Comparison of ENCODE assay signal across 21 cellular contexts in the genomic region with DNA sequence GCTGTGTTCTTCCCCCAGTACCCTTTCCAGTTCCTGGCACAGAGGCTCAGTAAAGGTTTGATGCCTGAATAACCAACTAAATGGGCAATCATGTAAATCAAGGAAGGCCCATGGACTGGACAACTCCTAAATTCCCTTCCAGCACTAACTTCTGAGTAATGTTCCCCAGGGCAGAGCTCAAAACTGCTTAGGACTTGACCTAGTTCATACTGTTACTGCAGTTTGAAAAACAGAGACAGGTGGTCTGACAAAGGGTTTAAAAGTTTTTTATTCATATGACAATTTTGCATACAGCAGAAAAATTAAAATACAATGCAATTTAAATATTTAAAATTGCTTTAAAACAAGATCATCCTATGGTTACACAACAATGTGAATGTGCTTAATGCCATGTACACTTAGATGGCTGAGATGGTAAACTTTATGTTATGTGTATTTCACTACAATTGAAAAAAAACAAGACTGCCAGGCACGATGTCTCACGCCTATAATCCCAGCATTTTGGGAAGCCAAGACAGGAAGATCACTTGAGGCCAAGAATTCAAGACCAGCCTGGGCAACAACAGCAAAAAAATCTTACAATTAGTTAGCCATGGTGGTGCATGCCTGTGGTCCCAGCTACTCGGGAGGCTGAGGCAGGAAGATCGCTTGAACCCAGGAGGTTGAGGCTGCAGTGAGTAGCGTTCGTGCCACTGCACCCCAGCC. TPM values are rescaled to one million over a fixed set of nuclear protein-coding genes. Genes with fewer than 3 reads are reported as not detected.
A peak's percentile ranks its signal among the peaks of the same experiment; 100 is the strongest.
DNase-seq lines count a peak whose midpoint lies in the region; ATAC-seq and TF ChIP-seq lines count a peak whose summit lies in the region.
"Had no signal": no experiment of that assay in that cellular context is flagged by ENCODE, and none has a peak within 500 bp of the region (broad histone marks: within the 10 kb centered on the region; RNA-seq: fewer than 3 reads in every experiment).

No MANE protein-coding gene starts in this region.

- no peak overlapping the region for H3K27ac ChIP-seq in neural progenitor cell
- H3K27ac ChIP-seq in thyroid gland: peak overlapping the region in 2 of 3 donors; percentile 15 to 24
- H3K27ac ChIP-seq in H9 (ENCODE audit: insufficient read length, low read depth, low read length): no peak overlapping the region
- H3K27ac ChIP-seq: Peyer's patch, skin epidermis had no signal

- no peaks in the 10 kb centered on the region for H3K9me3 Mint-ChIP-seq in activated naive CD8-positive, alpha-beta T cell treated with anti-CD3 and anti-CD28 coated beads, Interleukin-2, amount 10 ng/mL, durations not matched to agents 7 days and 5 days
- no peaks in the 10 kb centered on the region for H3K9me3 Mint-ChIP-seq in activated naive CD8-positive, alpha-beta T cell treated with anti-CD3 and anti-CD28 coated beads for 36 hours
- H3K9me3 Mint-ChIP-seq in neural progenitor cell (no peaks in the 10 kb centered on the region), H9 (no peaks in the 10 kb centered on the region)

- TF ChIP-seq CTCF in neural progenitor cell (IDR thresholded peaks at IDR 0.05): no peak
- TF ChIP-seq CTCF in thyroid gland (IDR thresholded peaks at IDR 0.05): no peak
- TF ChIP-seq CTCF in H9 (conservative IDR thresholded peaks at IDR 0.05): no peak

- intact Hi-C loops in thyroid gland (cut with DNase I): no loop called here

- H3K14ac ChIP-seq in H9 (ENCODE audit: insufficient read depth, low read length): no peak overlapping the region

- H4K8ac ChIP-seq in H9 (replicated peaks; ENCODE audit: insufficient read length, low read depth, low read length): no peak overlapping the region

- TF ChIP-seq POLR2A in thyroid gland (IDR thresholded peaks at IDR 0.05): no peak

- POLR2A ChIA-PET in activated naive CD8-positive, alpha-beta T cell treated with anti-CD3 and anti-CD28 coated beads, Interleukin-2, amount 10 ng/mL, durations not matched to agents 7 days and 5 days (lab: Charles Lee): interaction anchor here (1.2 to 1.6 kb wide), 3 partner anchors 9 to 23 kb away, joined by 3 to 12 read pairs (median 4); no protein-coding TSS in a partner anchor

- H3K36me3 Mint-ChIP-seq in activated naive CD8-positive, alpha-beta T cell treated with anti-CD3 and anti-CD28 coated beads, Interleukin-2, amount 10 ng/mL, durations not matched to agents 7 days and 5 days: no peaks in the 10 kb centered on the region
- no peaks in the 10 kb centered on the region for H3K36me3 Mint-ChIP-seq in activated naive CD8-positive, alpha-beta T cell treated with anti-CD3 and anti-CD28 coated beads for 36 hours
- H3K36me3 Mint-ChIP-seq in neural progenitor cell: no peaks in the 10 kb centered on the region
- H3K36me3 Mint-ChIP-seq in H9 (ENCODE audit: insufficient read depth in 1 of 3, low read depth in 3 of 3): no peaks in the 10 kb centered on the region

- no peak overlapping the region for H2BK120ac ChIP-seq in H9 (ENCODE audit: low read depth, low read length, poor library complexity, severe bottlenecking)

- H2AFZ ChIP-seq in neural progenitor cell (replicated peaks) (no peak overlapping the region), H9 (ENCODE audit: low read length) (no peak overlapping the region)

- H3K79me1 ChIP-seq in H9 (ENCODE audit: insufficient read depth, low read depth, low read length, poor library complexity, severe bottlenecking): no peaks in the 10 kb centered on the region

- no peaks in the 10 kb centered on the region for H3K27me3 Mint-ChIP-seq in activated naive CD8-positive, alpha-beta T cell treated with anti-CD3 and anti-CD28 coated beads, Interleukin-2, amount 10 ng/mL, durations not matched to agents 7 days and 5 days
- no peaks in the 10 kb centered on the region for H3K27me3 Mint-ChIP-seq in activated naive CD8-positive, alpha-beta T cell treated with anti-CD3 and anti-CD28 coated beads for 36 hours
- H3K27me3 Mint-ChIP-seq in neural progenitor cell (ENCODE audit: insufficient read depth, low read depth): peaks cover 2% of the 10 kb centered on the region
- H3K27me3 Mint-ChIP-seq in H9 (ENCODE audit: low read depth): no peaks in the 10 kb centered on the region

- H3K9me3 ChIP-seq in neural progenitor cell (ENCODE audit: low read depth) (no peaks in the 10 kb centered on the region), thyroid gland (no peaks in the 10 kb centered on the region), H9 (ENCODE audit: control insufficient read depth, low read depth, low read length) (no peaks in the 10 kb centered on the region)
- H3K9me3 ChIP-seq: Peyer's patch had no signal

- 88 to 89% methylated on average over 6 of the region's 6 CpGs for WGBS in thyroid gland, 2 donors
- no CpG with 5 or more reads among the region's 6 CpGs for whole genome bisulfite sequencing in H9 (ENCODE audit: extremely low coverage, insufficient read length, low lambda C conversion rate)

- H3K4me3 Mint-ChIP-seq in activated naive CD8-positive, alpha-beta T cell treated with anti-CD3 and anti-CD28 coated beads, Interleukin-2, amount 10 ng/mL, durations not matched to agents 7 days and 5 days: no peak overlapping the region
- H3K4me3 Mint-ChIP-seq in activated naive CD8-positive, alpha-beta T cell treated with anti-CD3 and anti-CD28 coated beads for 36 hours: no peak overlapping the region
- H3K4me3 Mint-ChIP-seq in neural progenitor cell (no peak overlapping the region), H9 (peak overlapping the region in 1 of 2 experiments; percentile 62; a peak in 1 of 5 replicates)

- no peak overlapping the region for H4K91ac ChIP-seq in H9 (ENCODE audit: insufficient read length, low read depth, low read length)

- no peak overlapping the region for H3K18ac ChIP-seq in H9 (ENCODE audit: insufficient read length, low read depth, low read length)

- H3K27ac Mint-ChIP-seq in activated naive CD8-positive, alpha-beta T cell treated with anti-CD3 and anti-CD28 coated beads, Interleukin-2, amount 10 ng/mL, durations not matched to agents 7 days and 5 days: peak overlapping the region; percentile 40
- H3K27ac Mint-ChIP-seq in activated naive CD8-positive, alpha-beta T cell treated with anti-CD3 and anti-CD28 coated beads for 36 hours: no peak overlapping the region
- peak overlapping the region; percentile 80 for H3K27ac Mint-ChIP-seq in neural progenitor cell
- peak overlapping the region in 1 of 3 experiments; percentile 34; a peak in 1 of 7 replicates for H3K27ac Mint-ChIP-seq in H9

- no peak overlapping the region for H2BK15ac ChIP-seq in H9 (ENCODE audit: low read depth, low read length)

- H3F3A ChIP-seq in neural progenitor cell (ENCODE audit: low read depth): peaks cover 39% of the 10 kb centered on the region

- H4K20me1 ChIP-seq in neural progenitor cell (ENCODE audit: low read depth) (no peaks in the 10 kb centered on the region), H9 (ENCODE audit: control insufficient read depth, insufficient read depth, insufficient read length) (no peaks in the 10 kb centered on the region)

- no peak overlapping the region for H3K4me2 ChIP-seq in neural progenitor cell
- no peak overlapping the region for H3K4me2 ChIP-seq in H9 (ENCODE audit: insufficient read depth, insufficient read length, low read length)

- no peak overlapping the region for H3T11ph ChIP-seq in H9 (ENCODE audit: low read length)

- H3K4me3 ChIP-seq in neural progenitor cell (no peak overlapping the region), thyroid gland (replicated peaks in 1 of 3) (no peak overlapping the region)
- H3K4me3 ChIP-seq: Peyer's patch, skin epidermis had no signal

- no peaks in the 10 kb centered on the region for H3K79me2 ChIP-seq in neural progenitor cell (ENCODE audit: low read depth)
- no peaks in the 10 kb centered on the region for H3K79me2 ChIP-seq in H9 (ENCODE audit: insufficient read depth, low read length)

- H2BK5ac ChIP-seq in H9 (ENCODE audit: insufficient read length, low read length): no peak overlapping the region

- no peak overlapping the region for H2AK5ac ChIP-seq in H9 (ENCODE audit: insufficient read length, low read length)

- H2BK20ac ChIP-seq in H9 (ENCODE audit: low read depth, low read length, poor library complexity, severe bottlenecking): no peak overlapping the region

- peaks cover 39% of the 10 kb centered on the region for H3K4me1 Mint-ChIP-seq in activated naive CD8-positive, alpha-beta T cell treated with anti-CD3 and anti-CD28 coated beads, Interleukin-2, amount 10 ng/mL, durations not matched to agents 7 days and 5 days
- peaks cover 55% of the 10 kb centered on the region for H3K4me1 Mint-ChIP-seq in activated naive CD8-positive, alpha-beta T cell treated with anti-CD3 and anti-CD28 coated beads for 36 hours
- H3K4me1 Mint-ChIP-seq in neural progenitor cell (peaks cover 58% of the 10 kb centered on the region), H9 (peaks cover 40 to 41% of the 10 kb centered on the region in 2 experiments)

- no peak for ATAC-seq in activated naive CD8-positive, alpha-beta T cell treated with anti-CD3 and anti-CD28 coated beads, Interleukin-2, amount 10 ng/mL, durations not matched to agents 7 days and 5 days (ENCODE audit: low read depth)
- ATAC-seq: HCT116 had no signal

- no peak overlapping the region for H3K4ac ChIP-seq in H9 (ENCODE audit: low read depth, low read length)

- H3K23ac ChIP-seq in H9 (ENCODE audit: insufficient read length, low read depth, low read length): no peak overlapping the region

- H3K36me3 ChIP-seq in neural progenitor cell (no peaks in the 10 kb centered on the region), thyroid gland (no peaks in the 10 kb centered on the region)
- H3K36me3 ChIP-seq: Peyer's patch had no signal

- H3K9ac ChIP-seq in neural progenitor cell: no peak overlapping the region
- H3K9ac ChIP-seq in H9 (ENCODE audit: extremely low read depth, insufficient read length, low read length): no peak overlapping the region

- peaks cover 46% of the 10 kb centered on the region for H3K4me1 ChIP-seq in neural progenitor cell
- H3K4me1 ChIP-seq in thyroid gland: peaks cover 3 to 46% of the 10 kb centered on the region in 2 donors
- peaks cover 3% of the 10 kb centered on the region for H3K4me1 ChIP-seq in H9 (ENCODE audit: insufficient read depth, low read length)

- no peaks in the 10 kb centered on the region for H3K23me2 ChIP-seq in H9 (ENCODE audit: insufficient read length, low read depth, low read length, poor library complexity, severe bottlenecking)

- H2BK12ac ChIP-seq in H9 (ENCODE audit: insufficient read length, low read depth, low read length): no peak overlapping the region

- H3K56ac ChIP-seq in H9 (ENCODE audit: insufficient read length, low read depth, low read length): no peak overlapping the region

- H3K27me3 ChIP-seq in neural progenitor cell (no peaks in the 10 kb centered on the region), thyroid gland (no peaks in the 10 kb centered on the region), H9 (ENCODE audit: insufficient read depth, low read length) (no peaks in the 10 kb centered on the region)
- H3K27me3 ChIP-seq: Peyer's patch had no signal

- DNase-seq in activated naive CD8-positive, alpha-beta T cell treated with anti-CD3 and anti-CD28 coated beads, Interleukin-2, amount 10 ng/mL, durations not matched to agents 7 days and 5 days: no peak
- no peak for DNase-seq in activated naive CD8-positive, alpha-beta T cell treated with anti-CD3 and anti-CD28 coated beads for 36 hours
- DNase-seq in amniotic epithelial cell (ENCODE audit: low read depth): peak; percentile 37
- DNase-seq in neural progenitor cell (ENCODE audit: low spot score): no peak
- no peak for DNase-seq in thyroid gland
- no peak for DNase-seq in activated effector memory CD4-positive, alpha-beta T cell treated with anti-CD3 and anti-CD28 coated beads, Interleukin-2, amount 50 U/mL, for 16 hours
- no peak for DNase-seq in H9
- DNase-seq in DMS79 (lab: John Stamatoyannopoulos, UW): no peak
- DNase-seq: ACHN; activated CD4-positive, alpha-beta T cell treated with anti-CD3 and anti-CD28 coated beads, Interleukin-2, amount 50 U/mL, for 1 hour; activated T-cell treated with anti-CD3 and anti-CD28 coated beads, Interleukin-2, amount 50 U/mL, for 1 hour; amniotic stem cell; cerebellar nuclear complex; EL; hypothalamus; kidney; NCI-H1436 treated with DMSO at 0.1 percent for 48 hours; NCI-H82 had no signal

- H4K5ac ChIP-seq in H9 (ENCODE audit: insufficient read length, low read depth, low read length): no peak overlapping the region

RNA-seq across cellular contexts. Expression of a gene that starts 26.3 kb away (rescaled TPM):
- total RNA-seq in activated naive CD8-positive, alpha-beta T cell treated with anti-CD3 and anti-CD28 coated beads, Interleukin-2, amount 10 ng/mL, durations not matched to agents 7 days and 5 days: 100 to 1,000 TPM; 459 to 467 TPM
- 100 to 1,000 TPM; 449 to 455 TPM for total RNA-seq in activated naive CD8-positive, alpha-beta T cell treated with anti-CD3 and anti-CD28 coated beads for 36 hours
- total RNA-seq in neural progenitor cell (ENCODE audit: low replicate concordance): 62.0 and 82.0 TPM in 2 replicates
- total RNA-seq in thyroid gland: 100 to 1,000 TPM; 165 to 215 (median 195) TPM
- 457 and 465 TPM in 2 replicates for total RNA-seq in H9 (2021)

Comparison
In these comparisons a context has a peak if more than half of its experiments do, and no peak if none do; other contexts are left out.
1. H3K27ac ChIP-seq: peak in thyroid gland (2 of 3); none in neural progenitor cell (single experiment) and H9 (single experiment).